In genomic region chr18:13096232-13096631, GRCh38 we compare ENCODE assay signal across 9 cellular contexts.
"Had no signal": no experiment of that assay in that cellular context is flagged by ENCODE, and none has a peak within 500 bp of the region (broad histone marks: within the 10 kb centered on the region; RNA-seq: fewer than 3 reads in every experiment).

No MANE protein-coding gene starts in this region.

- H3K4me1 Mint-ChIP-seq: IgD-negative memory B cell had no signal

- H3K9ac ChIP-seq: GM23248 had no signal

- H3K4me3 Mint-ChIP-seq: HFFc6, IgD-negative memory B cell had no signal

- H3K9me3 Mint-ChIP-seq: HFFc6, IgD-negative memory B cell had no signal

- H2AFZ ChIP-seq: GM23248 had no signal

- H3K27me3 Mint-ChIP-seq: IgD-negative memory B cell had no signal

- H3K4me3 ChIP-seq: GM23248, HAP-1 had no signal

- H3K9me3 ChIP-seq: HAP-1 had no signal

- H3K4me1 ChIP-seq: HAP-1 had no signal

- H3K27ac ChIP-seq: GM23248, HL-60 had no signal

- H3K27ac Mint-ChIP-seq: HFFc6, IgD-negative memory B cell had no signal

- ATAC-seq: HCT116 had no signal

- DNase-seq: GM23248, GOT3, H7, HFFc6, KG1 had no signal
